8 cellular contexts compared by ENCODE assay signal in the genomic region with DNA sequence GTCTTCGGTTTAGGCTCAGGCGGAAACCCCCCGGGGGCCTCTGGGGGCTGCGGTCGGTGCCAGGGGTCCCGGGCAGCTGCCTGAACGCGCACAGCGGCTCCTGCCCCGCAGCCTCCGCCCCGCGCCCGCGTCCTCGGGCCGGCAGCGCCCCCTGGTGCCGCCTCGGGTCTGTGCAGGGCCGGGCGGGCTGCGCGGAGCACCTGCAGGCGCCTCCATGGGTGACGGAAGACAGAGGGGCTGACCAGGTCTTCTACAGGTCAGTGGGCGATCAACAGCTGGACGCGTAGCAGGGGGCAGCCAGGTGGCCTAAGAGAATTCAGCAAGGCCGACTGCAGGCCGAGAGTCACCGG.
DNase-seq lines count a peak whose midpoint lies in the region; ATAC-seq and TF ChIP-seq lines count a peak whose summit lies in the region.
"Not testable (repeated sequence)": the region's sequence is repeated elsewhere in the genome, so short reads cannot be mapped to it uniquely, and the experiment has no call there.

No MANE protein-coding gene starts in this region.

- BruUV-seq in mammary epithelial cell (replicated peaks; lab: Mats Ljungman, UMichigan): not testable (repeated sequence)

- in situ Hi-C loops in mammary epithelial cell (cut with MboI; ENCODE audit: low sequenced_read_pairs in 2 of 2): not testable (repeated sequence)

- peak overlapping the region in 8 of 10 experiments; percentile 31 to 64 (median 50); a peak in 13 of 20 replicates for H3K4me3 ChIP-seq in BLaER1 treated with 17β-estradiol and CSF1 and Interleukin-3, amounts not matched to agents 10 nM and 100 nM
- H3K4me3 ChIP-seq in mammary epithelial cell (replicated peaks in 1 of 3; ENCODE audit: insufficient read depth in 1 of 3, low read depth in 2 of 3, low read length in 3 of 3): peak overlapping the region in 1 of 3 experiments; percentile 44
- peak overlapping the region; percentile 25; the same call in 1 of the 2 replicates for H3K4me3 ChIP-seq in iPS DF 6.9 (ENCODE audit: low read length)
- H3K4me3 ChIP-seq in skin epidermis: peak overlapping the region; percentile 10 to 42 (median 22)

- not testable (repeated sequence) for H3K9me3 ChIP-seq in BLaER1 treated with 17β-estradiol and CSF1 and Interleukin-3, amounts not matched to agents 10 nM and 100 nM (replicated peaks in 1 of 11); T-helper 17 cell (ENCODE audit: control insufficient read depth, low read length, poor library complexity, severe bottlenecking); mammary epithelial cell (replicated peaks; ENCODE audit: insufficient read depth, low read length); iPS DF 6.9 (ENCODE audit: control insufficient read depth, insufficient read depth, low read length)

- CTCF ChIA-PET in mammary epithelial cell (lab: Charles Lee; ENCODE audit: low non-redundant PET): not testable (repeated sequence)

- peak overlapping the region; percentile 69 for H2AFZ ChIP-seq in mammary epithelial cell (ENCODE audit: low read depth, low read length)

- H3K36me3 Mint-ChIP-seq in T-helper 17 cell (ENCODE audit: low read depth): not testable (repeated sequence)

- not testable (repeated sequence) for H3K27me3 Mint-ChIP-seq in T-helper 17 cell

- not testable (repeated sequence) for TF ChIP-seq CTCF in mammary epithelial cell (conservative IDR thresholded peaks at IDR 0.05 in 1 of 2, IDR thresholded peaks at IDR 0.05 in 1 of 2; ENCODE audit: extremely low read depth in 1 of 2, insufficient read depth in 1 of 2, low read depth in 1 of 2, low read length in 2 of 2)

- dilution Hi-C loops in mammary epithelial cell (cut with HindIII; ENCODE audit: low sequenced_read_pairs): not testable (repeated sequence)

- not testable (repeated sequence) for DNase-seq in T-helper 17 cell; mammary epithelial cell; iPS DF 6.9 (ENCODE audit: low read depth, low spot score)

- peak overlapping the region in 3 of 11 experiments; percentile 53 to 68 (median 60); a peak in 4 of 22 replicates for H3K27ac ChIP-seq in BLaER1 treated with 17β-estradiol and CSF1 and Interleukin-3, amounts not matched to agents 10 nM and 100 nM
- H3K27ac ChIP-seq in mammary epithelial cell (ENCODE audit: insufficient read depth, low read depth, low read length); iPS DF 6.9 (ENCODE audit: low read length); skin epidermis: not testable (repeated sequence)

- H3K4me1 ChIP-seq in BLaER1 treated with 17β-estradiol and CSF1 and Interleukin-3, amounts not matched to agents 10 nM and 100 nM: peaks cover 0 to 39% (median 28%) of the 10 kb centered on the region in 10 experiments; a peak in 15 of 20 replicates
- H3K4me1 ChIP-seq in mammary epithelial cell (ENCODE audit: insufficient read depth, low read length); iPS DF 6.9 (ENCODE audit: control insufficient read depth, insufficient read depth, low read length): not testable (repeated sequence)

- H3K79me2 ChIP-seq in mammary epithelial cell (ENCODE audit: insufficient read depth, low read length): not testable (repeated sequence)

- not testable (repeated sequence) for H4K20me1 ChIP-seq in BLaER1 treated with 17β-estradiol and CSF1 and Interleukin-3, amounts not matched to agents 10 nM and 100 nM; mammary epithelial cell (ENCODE audit: insufficient read depth, low read length)

- ATAC-seq in GM19328 (IDR thresholded peaks at IDR 0.05; ENCODE audit: unreplicated experiment) (peak; percentile 75), HG02610 (IDR thresholded peaks at IDR 0.05; ENCODE audit: unreplicated experiment) (peak; percentile 85), HG03439 (IDR thresholded peaks at IDR 0.05; ENCODE audit: unreplicated experiment) (peak; percentile 88), T-helper 17 cell (peak; percentile 96)

- H3K4me3 Mint-ChIP-seq in T-helper 17 cell: not testable (repeated sequence)

- H3K4me1 Mint-ChIP-seq in T-helper 17 cell: not testable (repeated sequence)

- H3K4me2 ChIP-seq in BLaER1 treated with 17β-estradiol and CSF1 and Interleukin-3, amounts not matched to agents 10 nM and 100 nM: peak overlapping the region; percentile 55 to 88 (median 78); a peak in 21 of 22 replicates
- H3K4me2 ChIP-seq in mammary epithelial cell (ENCODE audit: insufficient read depth, low read depth, low read length): peak overlapping the region; percentile 68

- H3K27ac Mint-ChIP-seq in T-helper 17 cell: not testable (repeated sequence)

- H3K9ac ChIP-seq in BLaER1 treated with 17β-estradiol and CSF1 and Interleukin-3, amounts not matched to agents 10 nM and 100 nM: peak overlapping the region in 2 of 11 experiments; percentile 41 to 51; a peak in 1 of 22 replicates
- not testable (repeated sequence) for H3K9ac ChIP-seq in mammary epithelial cell (ENCODE audit: insufficient read depth, low read length)

- H3K27me3 ChIP-seq in BLaER1 treated with 17β-estradiol and CSF1 and Interleukin-3, amounts not matched to agents 10 nM and 100 nM; mammary epithelial cell (ENCODE audit: insufficient read depth, low read length); iPS DF 6.9 (ENCODE audit: control insufficient read depth, insufficient read depth, low read length): not testable (repeated sequence)

- 0% methylated on average over 1 of the region's 32 CpGs for WGBS in mammary epithelial cell (ENCODE audit: low coverage, missing lambda C conversion rate)
- WGBS in iPS DF 6.9 (ENCODE audit: insufficient coverage, insufficient read length): no CpG with 5 or more reads among the region's 32 CpGs

- H3K36me3 ChIP-seq in BLaER1 treated with 17β-estradiol and CSF1 and Interleukin-3, amounts not matched to agents 10 nM and 100 nM; mammary epithelial cell (ENCODE audit: insufficient read depth, low read length); iPS DF 6.9 (ENCODE audit: control insufficient read depth, insufficient read depth, low read length): not testable (repeated sequence)

- intact Hi-C loops in mammary epithelial cell (cut with micrococcal nuclease): not testable (repeated sequence)
